25 cellular contexts compared by ENCODE assay signal in the genomic region with DNA sequence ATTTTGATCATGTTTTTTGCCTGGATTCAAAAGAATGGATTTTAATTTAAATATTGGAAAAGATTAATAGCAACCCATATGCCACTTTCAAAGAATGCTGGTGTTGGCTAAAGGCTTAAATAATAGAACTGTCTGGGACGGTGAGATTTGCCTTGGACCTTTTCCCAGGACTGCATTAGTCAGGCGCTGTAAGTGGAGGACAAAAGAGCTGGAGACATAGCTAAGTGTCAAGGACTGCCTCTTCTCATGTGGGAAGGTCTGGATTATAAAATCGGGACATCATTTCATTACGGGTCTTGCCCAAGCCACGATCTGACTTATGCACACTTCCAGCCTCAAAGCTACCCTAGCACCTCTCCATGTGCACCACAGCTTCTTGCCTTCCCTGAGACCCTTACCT.
DNase-seq lines count a peak whose midpoint lies in the region; ATAC-seq and TF ChIP-seq lines count a peak whose summit lies in the region.
"Had no signal": no experiment of that assay in that cellular context is flagged by ENCODE, and none has a peak within 500 bp of the region (broad histone marks: within the 10 kb centered on the region; RNA-seq: fewer than 3 reads in every experiment).

No MANE protein-coding gene starts in this region.

- no peak for DNase-seq in SK-N-SH
- peak; percentile 69 for DNase-seq in NCI-H2029 (lab: John Stamatoyannopoulos, UW)
- DNase-seq in astrocyte of the hippocampus (ENCODE audit: low read depth, low spot score): peak; percentile 85
- DNase-seq in NCI-H345 treated with DMSO at 0.1 percent for 48 hours (lab: John Stamatoyannopoulos, UW; ENCODE audit: unreplicated experiment): no peak
- no peak for DNase-seq in stimulated activated CD8-positive, alpha-beta memory T cell treated with anti-CD3 and anti-CD28 coated beads, Interleukin-4, amount 100 ng/mL, for 48 hours
- DNase-seq: activated CD4-positive, alpha-beta T cell treated with anti-CD3 and anti-CD28 coated beads, Interleukin-2, amount 50 U/mL, for 1 hour; activated CD8-positive, alpha-beta memory T cell treated with anti-CD3 and anti-CD28 coated beads, Interleukin-2, amount 10 ng/mL, durations not matched to agents 7 days and 5 days; activated T-cell treated with anti-CD3 and anti-CD28 coated beads, Interleukin-2, amount 50 U/mL, for 48 hours; BE2C; DMS79; effector CD8-positive, alpha-beta T cell; heart left ventricle; MM.1S; NCI-H146; ovary; retina; small intestine; stimulated activated CD4-positive, alpha-beta T cell treated with anti-CD3 and anti-CD28 coated beads, Interleukin-1b, Interleukin-23, amount 100 ng/mL, for 48 hours; substantia nigra had no signal

- no peaks in the 10 kb centered on the region for H4K20me1 ChIP-seq in SK-N-SH (ENCODE audit: insufficient read depth)

- peaks cover 7% of the 10 kb centered on the region for H3F3A ChIP-seq in SK-N-SH (replicated peaks; ENCODE audit: insufficient read depth)

- WGBS in SK-N-SH (ENCODE audit: low lambda C conversion rate): 7% methylated on average over 5 of the region's 5 CpGs

- H3K4me2 ChIP-seq in SK-N-SH: no peak overlapping the region

- 0 out of 2 replicates have a peak, but pooled peaks cover 5% of the 10 kb centered on the region for H3K9me3 ChIP-seq in SK-N-SH
- peaks cover 0 to 3% of the 10 kb centered on the region in 2 donors for H3K9me3 ChIP-seq in stomach smooth muscle (ENCODE audit: control insufficient read depth in 2 of 2, low read length in 2 of 2)
- H3K9me3 ChIP-seq: BE2C, HAP-1, ovary had no signal

- no peaks in the 10 kb centered on the region for H3K36me3 ChIP-seq in SK-N-SH (replicated peaks in 1 of 2; ENCODE audit: control insufficient read depth in 1 of 2, insufficient read depth in 2 of 2, low read length in 1 of 2)
- H3K36me3 ChIP-seq in stomach smooth muscle (ENCODE audit: control insufficient read depth in 2 of 2, insufficient read depth in 2 of 2, low read length in 2 of 2): no peaks in the 10 kb centered on the region
- H3K36me3 ChIP-seq: BE2C, HAP-1, heart left ventricle, ovary had no signal

- no peak overlapping the region for H3K9ac ChIP-seq in SK-N-SH
- no peak overlapping the region for H3K9ac ChIP-seq in stomach smooth muscle (ENCODE audit: low read length in 2 of 2)

- H3K4me3 ChIP-seq in SK-N-SH (ENCODE audit: low read depth in 2 of 2, low read length in 1 of 2): no peak overlapping the region
- no peak overlapping the region for H3K4me3 ChIP-seq in stomach smooth muscle (ENCODE audit: low read length in 2 of 2)
- H3K4me3 ChIP-seq: HAP-1, heart left ventricle, lung, ovary had no signal

- TF ChIP-seq CTCF in SK-N-SH (IDR thresholded peaks at IDR 0.05): no peak

- ATAC-seq in SK-N-SH treated with all-trans-retinoic acid at 6 μM for 48 hours: peak; percentile 48; the same call in 2 of the 3 replicates
- ATAC-seq in HG03469 (IDR thresholded peaks at IDR 0.05; ENCODE audit: unreplicated experiment): no peak
- ATAC-seq: activated CD8-positive, alpha-beta memory T cell treated with anti-CD3 and anti-CD28 coated beads, Interleukin-2, amount 10 ng/mL, durations not matched to agents 7 days and 5 days had no signal

- no peak for TF ChIP-seq EP300 in SK-N-SH (IDR thresholded peaks at IDR 0.05; ENCODE audit: borderline replicate concordance in 1 of 2, low read depth in 1 of 2, low read length in 1 of 2)

- no peaks in the 10 kb centered on the region for H3K79me2 ChIP-seq in SK-N-SH (ENCODE audit: insufficient read depth)

- CTCF ChIA-PET in SK-N-SH (lab: Yijun Ruan, JAX): no interaction called here

- H3K4me1 ChIP-seq in SK-N-SH (ENCODE audit: control insufficient read depth in 1 of 2, insufficient read depth in 2 of 2, low read depth in 1 of 2, low read length in 1 of 2): no peaks in the 10 kb centered on the region; a peak in 2 of 4 replicates
- H3K4me1 ChIP-seq in stomach smooth muscle (ENCODE audit: control insufficient read depth, insufficient read depth, low read length): peaks cover 11% of the 10 kb centered on the region
- H3K4me1 ChIP-seq: BE2C had no signal

- no peaks in the 10 kb centered on the region for H3K9me2 ChIP-seq in SK-N-SH

- H2AFZ ChIP-seq in SK-N-SH (ENCODE audit: low read depth): no peak overlapping the region

- no peak for TF ChIP-seq RAD21 in SK-N-SH (IDR thresholded peaks at IDR 0.05; ENCODE audit: low read length)

- no peaks in the 10 kb centered on the region for H3K27me3 ChIP-seq in SK-N-SH (ENCODE audit: insufficient read depth)
- no peaks in the 10 kb centered on the region for H3K27me3 ChIP-seq in stomach smooth muscle (ENCODE audit: control insufficient read depth in 1 of 2, insufficient read depth in 2 of 2, low read length in 2 of 2)
- H3K27me3 ChIP-seq: BE2C, heart left ventricle, ovary had no signal

- H3K27ac ChIP-seq in SK-N-SH (ENCODE audit: low read depth in 2 of 2, low read length in 1 of 2) (no peak overlapping the region), stomach smooth muscle (ENCODE audit: low read length) (peak overlapping the region; percentile 1)
- H3K27ac ChIP-seq: epithelial cell of prostate, heart left ventricle, ovary had no signal

- POLR2A ChIA-PET in SK-N-SH (lab: Yijun Ruan, JAX): no interaction called here

TF ChIP-seq in SK-N-SH treated with all-trans-retinoic acid at 6 μM for 48 hours, 23 proteins besides CTCF, POLR2A, EP300 and RAD21 (continues in another document):
- TF ChIP-seq ZFP3 (CRISPR knock-in tag; IDR thresholded peaks at IDR 0.05) (0 out of 2 replicates have a peak, but pooled peaks have one; percentile 38), ISL1 (CRISPR knock-in tag; IDR thresholded peaks at IDR 0.05) (peak; percentile 95), TCF4 (CRISPR knock-in tag; IDR thresholded peaks at IDR 0.05; ENCODE audit: borderline replicate concordance) (0 out of 2 replicates have a peak, but pooled peaks have one; percentile 22), GLIS3 (CRISPR knock-in tag; IDR thresholded peaks at IDR 0.05) (0 out of 2 replicates have a peak, but pooled peaks have one; percentile 51)
- TF ChIP-seq, protein P1, sequence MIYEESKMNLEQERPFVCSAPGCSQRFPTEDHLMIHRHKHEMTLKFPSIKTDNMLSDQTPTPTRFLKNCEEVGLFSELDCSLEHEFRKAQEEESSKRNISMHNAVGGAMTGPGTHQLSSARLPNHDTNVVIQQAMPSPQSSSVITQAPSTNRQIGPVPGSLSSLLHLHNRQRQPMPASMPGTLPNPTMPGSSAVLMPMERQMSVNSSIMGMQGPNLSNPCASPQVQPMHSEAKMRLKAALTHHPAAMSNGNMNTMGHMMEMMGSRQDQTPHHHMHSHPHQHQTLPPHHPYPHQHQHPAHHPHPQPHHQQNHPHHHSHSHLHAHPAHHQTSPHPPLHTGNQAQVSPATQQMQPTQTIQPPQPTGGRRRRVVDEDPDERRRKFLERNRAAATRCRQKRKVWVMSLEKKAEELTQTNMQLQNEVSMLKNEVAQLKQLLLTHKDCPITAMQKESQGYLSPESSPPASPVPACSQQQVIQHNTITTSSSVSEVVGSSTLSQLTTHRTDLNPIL (CRISPR knock-in tag; IDR thresholded peaks at IDR 0.05; ENCODE audit: low read depth): peak; percentile 23; the same call in 1 of the 2 replicates

TF ChIP-seq in SK-N-SH, 30 proteins besides CTCF, POLR2A, EP300 and RAD21 (continues in another document):
- TF ChIP-seq YY1 (IDR thresholded peaks at IDR 0.05; ENCODE audit: low read depth): no peak
- TF ChIP-seq, protein P2, sequence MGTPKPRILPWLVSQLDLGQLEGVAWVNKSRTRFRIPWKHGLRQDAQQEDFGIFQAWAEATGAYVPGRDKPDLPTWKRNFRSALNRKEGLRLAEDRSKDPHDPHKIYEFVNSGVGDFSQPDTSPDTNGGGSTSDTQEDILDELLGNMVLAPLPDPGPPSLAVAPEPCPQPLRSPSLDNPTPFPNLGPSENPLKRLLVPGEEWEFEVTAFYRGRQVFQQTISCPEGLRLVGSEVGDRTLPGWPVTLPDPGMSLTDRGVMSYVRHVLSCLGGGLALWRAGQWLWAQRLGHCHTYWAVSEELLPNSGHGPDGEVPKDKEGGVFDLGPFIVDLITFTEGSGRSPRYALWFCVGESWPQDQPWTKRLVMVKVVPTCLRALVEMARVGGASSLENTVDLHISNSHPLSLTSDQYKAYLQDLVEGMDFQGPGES (IDR thresholded peaks at IDR 0.05; ENCODE audit: low read depth, low read length): no peak
- TF ChIP-seq TCF12 (IDR thresholded peaks at IDR 0.05): no peak
- no peak for TF ChIP-seq ELF1 (IDR thresholded peaks at IDR 0.05)
- TF ChIP-seq, protein P3, sequence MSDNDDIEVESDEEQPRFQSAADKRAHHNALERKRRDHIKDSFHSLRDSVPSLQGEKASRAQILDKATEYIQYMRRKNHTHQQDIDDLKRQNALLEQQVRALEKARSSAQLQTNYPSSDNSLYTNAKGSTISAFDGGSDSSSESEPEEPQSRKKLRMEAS (IDR thresholded peaks at IDR 0.05; ENCODE audit: low read depth): no peak
- TF ChIP-seq MXI1 (IDR thresholded peaks at IDR 0.05; ENCODE audit: low read depth, low read length): no peak
- TF ChIP-seq SMC3 (IDR thresholded peaks at IDR 0.05; ENCODE audit: low read depth, low read length): no peak
- no peak for TF ChIP-seq NRF1 (IDR thresholded peaks at IDR 0.05; ENCODE audit: low read depth, low read length)
- TF ChIP-seq, protein P4, sequence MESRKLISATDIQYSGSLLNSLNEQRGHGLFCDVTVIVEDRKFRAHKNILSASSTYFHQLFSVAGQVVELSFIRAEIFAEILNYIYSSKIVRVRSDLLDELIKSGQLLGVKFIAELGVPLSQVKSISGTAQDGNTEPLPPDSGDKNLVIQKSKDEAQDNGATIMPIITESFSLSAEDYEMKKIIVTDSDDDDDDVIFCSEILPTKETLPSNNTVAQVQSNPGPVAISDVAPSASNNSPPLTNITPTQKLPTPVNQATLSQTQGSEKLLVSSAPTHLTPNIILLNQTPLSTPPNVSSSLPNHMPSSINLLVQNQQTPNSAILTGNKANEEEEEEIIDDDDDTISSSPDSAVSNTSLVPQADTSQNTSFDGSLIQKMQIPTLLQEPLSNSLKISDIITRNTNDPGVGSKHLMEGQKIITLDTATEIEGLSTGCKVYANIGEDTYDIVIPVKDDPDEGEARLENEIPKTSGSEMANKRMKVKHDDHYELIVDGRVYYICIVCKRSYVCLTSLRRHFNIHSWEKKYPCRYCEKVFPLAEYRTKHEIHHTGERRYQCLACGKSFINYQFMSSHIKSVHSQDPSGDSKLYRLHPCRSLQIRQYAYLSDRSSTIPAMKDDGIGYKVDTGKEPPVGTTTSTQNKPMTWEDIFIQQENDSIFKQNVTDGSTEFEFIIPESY (IDR thresholded peaks at IDR 0.05; ENCODE audit: borderline replicate concordance, low read depth): no peak
- TF ChIP-seq, protein P5, sequence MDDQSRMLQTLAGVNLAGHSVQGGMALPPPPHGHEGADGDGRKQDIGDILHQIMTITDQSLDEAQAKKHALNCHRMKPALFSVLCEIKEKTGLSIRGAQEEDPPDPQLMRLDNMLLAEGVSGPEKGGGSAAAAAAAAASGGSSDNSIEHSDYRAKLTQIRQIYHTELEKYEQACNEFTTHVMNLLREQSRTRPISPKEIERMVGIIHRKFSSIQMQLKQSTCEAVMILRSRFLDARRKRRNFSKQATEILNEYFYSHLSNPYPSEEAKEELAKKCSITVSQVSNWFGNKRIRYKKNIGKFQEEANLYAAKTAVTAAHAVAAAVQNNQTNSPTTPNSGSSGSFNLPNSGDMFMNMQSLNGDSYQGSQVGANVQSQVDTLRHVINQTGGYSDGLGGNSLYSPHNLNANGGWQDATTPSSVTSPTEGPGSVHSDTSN (IDR thresholded peaks at IDR 0.05): no peak

Comparison
In these comparisons a context has a peak if more than half of its experiments do, and no peak if none do; other contexts are left out.
1. DNase-seq: peak in NCI-H2029 (single experiment) and astrocyte of the hippocampus (single experiment); none in SK-N-SH (single experiment), NCI-H345 treated with DMSO at 0.1 percent for 48 hours (single experiment) and stimulated activated CD8-positive, alpha-beta memory T cell treated with anti-CD3 and anti-CD28 coated beads, Interleukin-4, amount 100 ng/mL, for 48 hours (single experiment).